ENCODE assay signal across 2 cellular contexts in the genomic region with DNA sequence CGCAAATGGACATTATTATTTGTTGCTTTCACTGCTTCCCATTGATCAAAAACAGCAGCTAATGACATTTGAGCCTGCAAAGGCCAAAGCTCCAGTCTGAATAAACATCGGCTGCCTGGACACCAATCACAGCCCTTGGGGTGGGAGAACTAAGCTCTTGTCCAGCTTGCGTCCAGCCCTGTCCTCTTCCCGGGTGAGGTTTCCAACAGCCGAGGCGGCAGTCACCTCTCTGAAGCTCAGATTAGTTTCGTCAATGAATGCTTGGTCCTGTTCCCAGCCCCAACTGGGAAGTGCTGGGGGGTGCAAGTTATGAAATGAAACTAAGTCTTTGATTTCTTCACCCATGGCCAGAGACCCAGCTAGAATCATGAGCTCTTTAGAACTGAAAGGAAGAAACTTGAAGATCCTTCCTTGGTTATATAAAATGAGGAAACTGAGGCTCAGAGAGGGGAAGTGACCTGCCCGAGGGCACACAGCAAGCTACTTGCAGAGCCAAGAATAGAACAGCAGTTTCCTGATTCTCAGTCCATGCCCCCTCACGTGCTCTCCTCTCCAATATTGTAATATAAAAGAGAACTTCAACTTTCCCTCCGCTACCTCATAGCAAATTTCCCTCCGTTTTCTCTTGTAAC.
TF ChIP-seq lines count a peak whose summit lies in the region.

No MANE protein-coding gene starts in this region.

TF ChIP-seq in IMR-90, 13 proteins besides CTCF, POLR2A, EP300 and RAD21:
- TF ChIP-seq SMC3 (IDR thresholded peaks at IDR 0.05; ENCODE audit: low read depth, low read length): no peak
- TF ChIP-seq, protein P1, sequence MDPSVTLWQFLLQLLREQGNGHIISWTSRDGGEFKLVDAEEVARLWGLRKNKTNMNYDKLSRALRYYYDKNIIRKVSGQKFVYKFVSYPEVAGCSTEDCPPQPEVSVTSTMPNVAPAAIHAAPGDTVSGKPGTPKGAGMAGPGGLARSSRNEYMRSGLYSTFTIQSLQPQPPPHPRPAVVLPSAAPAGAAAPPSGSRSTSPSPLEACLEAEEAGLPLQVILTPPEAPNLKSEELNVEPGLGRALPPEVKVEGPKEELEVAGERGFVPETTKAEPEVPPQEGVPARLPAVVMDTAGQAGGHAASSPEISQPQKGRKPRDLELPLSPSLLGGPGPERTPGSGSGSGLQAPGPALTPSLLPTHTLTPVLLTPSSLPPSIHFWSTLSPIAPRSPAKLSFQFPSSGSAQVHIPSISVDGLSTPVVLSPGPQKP (IDR thresholded peaks at IDR 0.05; ENCODE audit: borderline replicate concordance, low read depth, low read length): no peak
- no peak for TF ChIP-seq RCOR1 (IDR thresholded peaks at IDR 0.05; ENCODE audit: insufficient replicate concordance, low read length)
- no peak for TF ChIP-seq CEBPB (IDR thresholded peaks at IDR 0.05; ENCODE audit: low read depth, low read length)
- no peak for TF ChIP-seq NFE2L2 (IDR thresholded peaks at IDR 0.05; ENCODE audit: low read depth, low read length)
- TF ChIP-seq BHLHE40 (IDR thresholded peaks at IDR 0.05; ENCODE audit: low read depth, low read length): no peak
- no peak for TF ChIP-seq MAZ (IDR thresholded peaks at IDR 0.05; ENCODE audit: borderline replicate concordance, low read depth, low read length)

TF ChIP-seq in H1, 55 proteins besides CTCF, POLR2A, EP300 and RAD21:
- TF ChIP-seq, protein P2, sequence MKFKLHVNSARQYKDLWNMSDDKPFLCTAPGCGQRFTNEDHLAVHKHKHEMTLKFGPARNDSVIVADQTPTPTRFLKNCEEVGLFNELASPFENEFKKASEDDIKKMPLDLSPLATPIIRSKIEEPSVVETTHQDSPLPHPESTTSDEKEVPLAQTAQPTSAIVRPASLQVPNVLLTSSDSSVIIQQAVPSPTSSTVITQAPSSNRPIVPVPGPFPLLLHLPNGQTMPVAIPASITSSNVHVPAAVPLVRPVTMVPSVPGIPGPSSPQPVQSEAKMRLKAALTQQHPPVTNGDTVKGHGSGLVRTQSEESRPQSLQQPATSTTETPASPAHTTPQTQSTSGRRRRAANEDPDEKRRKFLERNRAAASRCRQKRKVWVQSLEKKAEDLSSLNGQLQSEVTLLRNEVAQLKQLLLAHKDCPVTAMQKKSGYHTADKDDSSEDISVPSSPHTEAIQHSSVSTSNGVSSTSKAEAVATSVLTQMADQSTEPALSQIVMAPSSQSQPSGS (IDR thresholded peaks at IDR 0.05; ENCODE audit: low read length): no peak
- TF ChIP-seq BRCA1 (IDR thresholded peaks at IDR 0.05; ENCODE audit: low read depth, low read length): no peak
- TF ChIP-seq, protein P3, sequence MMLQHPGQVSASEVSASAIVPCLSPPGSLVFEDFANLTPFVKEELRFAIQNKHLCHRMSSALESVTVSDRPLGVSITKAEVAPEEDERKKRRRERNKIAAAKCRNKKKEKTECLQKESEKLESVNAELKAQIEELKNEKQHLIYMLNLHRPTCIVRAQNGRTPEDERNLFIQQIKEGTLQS (IDR thresholded peaks at IDR 0.05; ENCODE audit: insufficient read depth, low read depth, low read length): no peak
- TF ChIP-seq BCL11A (IDR thresholded peaks at IDR 0.05; ENCODE audit: low read depth in 2 of 2, low read length in 2 of 2): no peak
- TF ChIP-seq KDM1A (IDR thresholded peaks at IDR 0.05; ENCODE audit: borderline replicate concordance, low read length): no peak
- TF ChIP-seq BACH1 (IDR thresholded peaks at IDR 0.05; ENCODE audit: low read length): no peak
- no peak for TF ChIP-seq RFX5 (IDR thresholded peaks at IDR 0.05; ENCODE audit: borderline replicate concordance, low read depth, low read length)
- no peak for TF ChIP-seq HDAC6 (IDR thresholded peaks at IDR 0.05; ENCODE audit: low read depth, low read length)
